ENCODE assay signal across 8 cellular contexts in genomic region chr12:13099066-13099909, GRCh38. TPM values are rescaled to one million over a fixed set of nuclear protein-coding genes. Genes with fewer than 3 reads are reported as not detected.
DNase-seq lines count a peak whose midpoint lies in the region; ATAC-seq and TF ChIP-seq lines count a peak whose summit lies in the region.

No MANE protein-coding gene starts in this region.

- TF ChIP-seq POLR2A in adrenal gland (IDR thresholded peaks at IDR 0.05), result no peak

- peak; percentile 5 for ATAC-seq in mucosa of descending colon
- ATAC-seq in HG02884 (IDR thresholded peaks at IDR 0.05; ENCODE audit: unreplicated experiment), result no peak
- no peak for ATAC-seq in GM18498 (IDR thresholded peaks at IDR 0.05; ENCODE audit: unreplicated experiment)

- TF ChIP-seq RAD21 in Ishikawa (IDR thresholded peaks at IDR 0.05; ENCODE audit: low read depth), result no peak

- H3K4me3 ChIP-seq in adrenal gland, result no peak overlapping the region
- H3K4me3 ChIP-seq in mucosa of descending colon, result no peak overlapping the region

- intact Hi-C loops in adrenal gland (cut with DNase I), result loop anchor here (5.0 to 10.0 kb wide), 3 partner anchors 103 to 184 kb away; no protein-coding TSS in a partner anchor
- intact Hi-C loops in mucosa of descending colon (cut with DNase I, micrococcal nuclease), result loop anchor here in 1 of 2 donors (10.0 kb wide), 1 partner anchor 106 kb away; no protein-coding TSS in a partner anchor

- no peak for TF ChIP-seq CTCF in 22Rv1 (IDR thresholded peaks at IDR 0.05)
- no peak for TF ChIP-seq CTCF in adrenal gland (IDR thresholded peaks at IDR 0.05)
- no peak for TF ChIP-seq CTCF in mucosa of descending colon (IDR thresholded peaks at IDR 0.05)

- DNase-seq in adrenal gland (peak in 4 of 7 donors; percentile 33 to 59 (median 37)), mucosa of descending colon (peak in 1 of 3 donors; percentile 30), NCI-H2196 treated with DMSO at 0.1 percent for 48 hours (lab: John Stamatoyannopoulos, UW; ENCODE audit: unreplicated experiment) (no peak), ACHN (no peak)

- no peak for TF ChIP-seq EP300 in Ishikawa (IDR thresholded peaks at IDR 0.05; ENCODE audit: borderline replicate concordance)

- in situ Hi-C loops in ACHN (cut with HindIII; ENCODE audit: low pct_ligation_motif_present, low pct_unique_long_range_greater_than_20kb, low sequenced_read_pairs), result no loop called here

- H3K9me3 ChIP-seq in adrenal gland (replicated peaks in 1 of 3) (no peaks in the 10 kb centered on the region), mucosa of descending colon (no peaks in the 10 kb centered on the region)

- no peaks in the 10 kb centered on the region for H3K27me3 ChIP-seq in adrenal gland

- H3K4me1 ChIP-seq in adrenal gland (replicated peaks in 1 of 2), result peaks cover 20 to 55% of the 10 kb centered on the region in 2 donors
- H3K4me1 ChIP-seq in mucosa of descending colon (ENCODE audit: low read depth), result peaks cover 25% of the 10 kb centered on the region

- H3K36me3 ChIP-seq in adrenal gland (replicated peaks in 1 of 2), result no peaks in the 10 kb centered on the region
- H3K36me3 ChIP-seq in mucosa of descending colon (ENCODE audit: low read depth), result no peaks in the 10 kb centered on the region

- peak overlapping the region; percentile 90 for H3K27ac ChIP-seq in 22Rv1
- H3K27ac ChIP-seq in adrenal gland, result peak overlapping the region; percentile 70 to 98 (median 80)

- 68 to 73% (median 70%) methylated on average over 10 of the region's 10 CpGs for WGBS in adrenal gland, 4 donors

TF ChIP-seq in Ishikawa, 13 proteins besides CTCF, POLR2A, EP300 and RAD21:
- TF ChIP-seq, protein P1, sequence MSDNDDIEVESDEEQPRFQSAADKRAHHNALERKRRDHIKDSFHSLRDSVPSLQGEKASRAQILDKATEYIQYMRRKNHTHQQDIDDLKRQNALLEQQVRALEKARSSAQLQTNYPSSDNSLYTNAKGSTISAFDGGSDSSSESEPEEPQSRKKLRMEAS (IDR thresholded peaks at IDR 0.05), result 0 out of 2 replicates have a peak, but pooled peaks have one; percentile 17
- no peak for TF ChIP-seq CREB1 (IDR thresholded peaks at IDR 0.05; ENCODE audit: low read depth)
- no peak for TF ChIP-seq TEAD4 (IDR thresholded peaks at IDR 0.05)
- no peak; the same call in 1 of the 2 replicates for TF ChIP-seq ZBTB7A (IDR thresholded peaks at IDR 0.05; ENCODE audit: low read depth)
- TF ChIP-seq FOXM1 (IDR thresholded peaks at IDR 0.05; ENCODE audit: borderline replicate concordance, low read depth), result no peak

RNA-seq across cellular contexts. Expression of gene GSG1, which starts 4.2 kb away (rescaled TPM):
- total RNA-seq in adrenal gland (not detected), mucosa of descending colon (not detected)
- not detected for polyA plus RNA-seq in adrenal gland

RNA-seq across cellular contexts. Expression of gene FAM234B, which starts 55.1 kb away (rescaled TPM):
- 1 to 10 TPM; 4.0 to 9.9 (median 7.2) TPM for total RNA-seq in adrenal gland
- 1 to 10 TPM in 1 of 3 donors, under 1 TPM in 2; 0.64 to 4.6 (median 0.67) TPM for polyA plus RNA-seq in adrenal gland
- total RNA-seq in mucosa of descending colon, result 1 to 10 TPM; 1.4 to 3.4 (median 1.9) TPM

Comparison
In these comparisons a context has a peak if more than half of its experiments do, and no peak if none do; other contexts are left out.
1. DNase-seq: peak in adrenal gland (4 of 7); none in NCI-H2196 treated with DMSO at 0.1 percent for 48 hours (single experiment) and ACHN (single experiment).